ENCODE assay signal across 1 cellular context in the genomic region with DNA sequence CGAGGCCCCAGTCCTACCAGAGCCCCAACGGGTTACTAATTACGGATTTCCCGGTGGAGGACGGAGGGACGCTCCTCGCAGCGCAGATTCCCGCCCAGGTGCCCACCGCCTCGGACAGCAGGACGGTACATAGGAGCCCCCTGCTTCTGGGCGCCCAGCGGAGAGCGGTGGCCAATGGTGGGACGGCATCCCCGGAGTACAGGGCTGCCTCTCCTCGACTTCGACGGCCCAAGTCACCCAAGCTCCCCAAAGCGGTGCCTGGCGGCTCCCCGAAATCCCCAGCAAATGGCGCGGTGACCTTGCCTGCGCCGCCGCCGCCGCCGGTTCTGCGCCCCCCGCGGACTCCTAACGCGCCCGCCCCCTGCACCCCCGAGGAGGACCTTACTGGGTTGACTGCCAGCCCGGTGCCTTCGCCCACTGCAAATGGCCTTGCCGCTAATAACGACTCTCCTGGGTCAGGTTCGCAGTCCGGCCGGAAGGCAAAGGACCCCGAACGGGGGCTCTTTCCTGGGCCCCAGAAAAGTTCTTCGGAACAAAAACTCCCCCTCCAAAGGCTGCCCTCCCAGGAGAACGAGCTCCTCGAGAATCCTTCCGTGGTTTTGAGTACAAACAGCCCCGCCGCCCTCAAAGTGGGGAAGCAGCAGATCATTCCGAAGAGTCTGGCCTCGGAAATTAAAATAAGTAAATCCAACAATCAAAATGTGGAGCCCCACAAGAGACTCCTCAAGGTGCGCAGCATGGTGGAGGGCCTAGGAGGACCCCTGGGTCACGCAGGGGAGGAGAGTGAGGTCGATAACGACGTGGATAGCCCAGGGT.
TF ChIP-seq lines count a peak whose summit lies in the region.

No MANE protein-coding gene starts in this region.

TF ChIP-seq in GM23338, 12 proteins besides CTCF, POLR2A, EP300 and RAD21 (continued from another document):
- TF ChIP-seq, protein P1, sequence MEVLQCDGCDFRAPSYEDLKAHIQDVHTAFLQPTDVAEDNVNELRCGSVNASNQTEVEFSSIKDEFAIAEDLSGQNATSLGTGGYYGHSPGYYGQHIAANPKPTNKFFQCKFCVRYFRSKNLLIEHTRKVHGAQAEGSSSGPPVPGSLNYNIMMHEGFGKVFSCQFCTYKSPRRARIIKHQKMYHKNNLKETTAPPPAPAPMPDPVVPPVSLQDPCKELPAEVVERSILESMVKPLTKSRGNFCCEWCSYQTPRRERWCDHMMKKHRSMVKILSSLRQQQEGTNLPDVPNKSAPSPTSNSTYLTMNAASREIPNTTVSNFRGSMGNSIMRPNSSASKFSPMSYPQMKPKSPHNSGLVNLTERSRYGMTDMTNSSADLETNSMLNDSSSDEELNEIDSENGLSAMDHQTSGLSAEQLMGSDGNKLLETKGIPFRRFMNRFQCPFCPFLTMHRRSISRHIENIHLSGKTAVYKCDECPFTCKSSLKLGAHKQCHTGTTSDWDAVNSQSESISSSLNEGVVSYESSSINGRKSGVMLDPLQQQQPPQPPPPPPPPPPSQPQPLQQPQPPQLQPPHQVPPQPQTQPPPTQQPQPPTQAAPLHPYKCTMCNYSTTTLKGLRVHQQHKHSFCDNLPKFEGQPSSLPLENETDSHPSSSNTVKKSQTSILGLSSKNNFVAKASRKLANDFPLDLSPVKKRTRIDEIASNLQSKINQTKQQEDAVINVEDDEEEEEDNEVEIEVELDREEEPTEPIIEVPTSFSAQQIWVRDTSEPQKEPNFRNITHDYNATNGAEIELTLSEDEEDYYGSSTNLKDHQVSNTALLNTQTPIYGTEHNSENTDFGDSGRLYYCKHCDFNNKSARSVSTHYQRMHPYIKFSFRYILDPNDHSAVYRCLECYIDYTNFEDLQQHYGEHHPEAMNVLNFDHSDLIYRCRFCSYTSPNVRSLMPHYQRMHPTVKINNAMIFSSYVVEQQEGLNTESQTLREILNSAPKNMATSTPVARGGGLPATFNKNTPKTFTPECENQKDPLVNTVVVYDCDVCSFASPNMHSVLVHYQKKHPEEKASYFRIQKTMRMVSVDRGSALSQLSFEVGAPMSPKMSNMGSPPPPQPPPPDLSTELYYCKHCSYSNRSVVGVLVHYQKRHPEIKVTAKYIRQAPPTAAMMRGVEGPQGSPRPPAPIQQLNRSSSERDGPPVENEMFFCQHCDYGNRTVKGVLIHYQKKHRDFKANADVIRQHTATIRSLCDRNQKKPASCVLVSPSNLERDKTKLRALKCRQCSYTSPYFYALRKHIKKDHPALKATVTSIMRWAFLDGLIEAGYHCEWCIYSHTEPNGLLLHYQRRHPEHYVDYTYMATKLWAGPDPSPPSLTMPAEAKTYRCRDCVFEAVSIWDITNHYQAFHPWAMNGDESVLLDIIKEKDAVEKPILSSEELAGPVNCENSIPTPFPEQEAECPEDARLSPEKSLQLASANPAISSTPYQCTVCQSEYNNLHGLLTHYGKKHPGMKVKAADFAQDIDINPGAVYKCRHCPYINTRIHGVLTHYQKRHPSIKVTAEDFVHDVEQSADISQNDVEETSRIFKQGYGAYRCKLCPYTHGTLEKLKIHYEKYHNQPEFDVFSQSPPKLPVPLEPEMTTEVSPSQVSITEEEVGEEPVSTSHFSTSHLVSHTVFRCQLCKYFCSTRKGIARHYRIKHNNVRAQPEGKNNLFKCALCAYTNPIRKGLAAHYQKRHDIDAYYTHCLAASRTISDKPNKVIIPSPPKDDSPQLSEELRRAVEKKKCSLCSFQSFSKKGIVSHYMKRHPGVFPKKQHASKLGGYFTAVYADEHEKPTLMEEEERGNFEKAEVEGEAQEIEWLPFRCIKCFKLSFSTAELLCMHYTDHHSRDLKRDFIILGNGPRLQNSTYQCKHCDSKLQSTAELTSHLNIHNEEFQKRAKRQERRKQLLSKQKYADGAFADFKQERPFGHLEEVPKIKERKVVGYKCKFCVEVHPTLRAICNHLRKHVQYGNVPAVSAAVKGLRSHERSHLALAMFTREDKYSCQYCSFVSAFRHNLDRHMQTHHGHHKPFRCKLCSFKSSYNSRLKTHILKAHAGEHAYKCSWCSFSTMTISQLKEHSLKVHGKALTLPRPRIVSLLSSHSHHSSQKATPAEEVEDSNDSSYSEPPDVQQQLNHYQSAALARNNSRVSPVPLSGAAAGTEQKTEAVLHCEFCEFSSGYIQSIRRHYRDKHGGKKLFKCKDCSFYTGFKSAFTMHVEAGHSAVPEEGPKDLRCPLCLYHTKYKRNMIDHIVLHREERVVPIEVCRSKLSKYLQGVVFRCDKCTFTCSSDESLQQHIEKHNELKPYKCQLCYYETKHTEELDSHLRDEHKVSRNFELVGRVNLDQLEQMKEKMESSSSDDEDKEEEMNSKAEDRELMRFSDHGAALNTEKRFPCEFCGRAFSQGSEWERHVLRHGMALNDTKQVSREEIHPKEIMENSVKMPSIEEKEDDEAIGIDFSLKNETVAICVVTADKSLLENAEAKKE (CRISPR knock-in tag; IDR thresholded peaks at IDR 0.05): no peak
- TF ChIP-seq ZNF114 (CRISPR knock-in tag; IDR thresholded peaks at IDR 0.05): no peak
- TF ChIP-seq NANOG (IDR thresholded peaks at IDR 0.05; ENCODE audit: borderline replicate concordance): no peak
TF ChIP-seq in GM23338: peak in this region for 0.
